ENCODE assay signal across 8 cellular contexts in the genomic region with DNA sequence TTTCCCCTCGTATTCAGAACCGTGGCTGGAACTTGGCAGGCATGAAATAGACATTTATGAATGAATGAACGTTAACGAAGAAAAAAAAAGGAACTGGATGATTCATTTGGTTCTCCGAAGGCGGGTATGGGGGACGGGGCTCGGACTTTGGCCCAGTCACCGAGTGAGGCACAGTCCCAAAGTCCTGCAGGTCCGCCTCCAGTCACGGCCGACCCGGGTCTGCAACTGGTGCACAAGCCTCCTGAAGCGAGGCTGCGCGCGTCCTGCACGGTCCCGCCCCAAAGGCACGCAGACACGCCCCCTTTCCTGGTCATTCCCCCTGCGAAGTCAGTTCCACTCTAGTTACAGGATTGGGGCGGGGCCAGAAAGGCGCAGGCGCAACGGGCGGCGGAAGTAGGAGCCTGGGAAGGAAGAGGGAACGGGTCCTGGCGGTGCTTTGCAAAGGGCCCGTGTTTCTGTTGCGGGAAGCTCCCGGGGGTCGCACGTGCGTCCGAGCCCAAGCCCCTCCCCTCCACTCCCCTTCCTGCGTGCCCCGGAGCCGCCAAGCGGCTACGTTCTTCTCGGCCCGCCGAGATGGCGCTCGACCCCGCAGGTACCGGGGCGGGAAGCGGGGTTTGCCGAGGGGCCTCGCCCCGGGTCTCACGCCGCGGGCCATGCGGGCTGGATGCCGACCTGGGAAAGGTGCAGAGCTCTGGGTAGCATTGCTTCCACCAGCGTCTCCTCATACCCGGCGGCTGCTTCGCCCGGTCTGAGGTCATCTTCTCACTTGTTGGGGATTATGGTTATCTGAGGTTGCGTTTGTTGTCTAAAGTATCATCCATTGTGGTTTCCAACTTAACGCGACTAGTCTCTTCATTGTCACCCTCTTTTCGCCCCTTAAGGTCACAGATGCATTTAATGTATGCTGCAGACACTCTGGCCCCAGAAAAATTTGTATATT. TPM values are rescaled to one million over a fixed set of nuclear protein-coding genes. Genes with fewer than 3 reads are reported as not detected.
DNase-seq lines count a peak whose midpoint lies in the region; ATAC-seq and TF ChIP-seq lines count a peak whose summit lies in the region.

A gene with protein sequence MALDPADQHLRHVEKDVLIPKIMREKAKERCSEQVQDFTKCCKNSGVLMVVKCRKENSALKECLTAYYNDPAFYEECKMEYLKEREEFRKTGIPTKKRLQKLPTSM (plus strand): TSS at position 399 of the 940 bp plus-strand sequence. CDS start 175 bp downstream, at position 574.

- ATAC-seq in HG03442 (IDR thresholded peaks at IDR 0.05; ENCODE audit: unreplicated experiment) = peak; percentile 96
- peak; percentile 97 for ATAC-seq in activated CD4-positive, alpha-beta T cell treated with anti-CD3 and anti-CD28 coated beads for 36 hours

- peaks cover 2% of the 10 kb centered on the region for H3K9me3 Mint-ChIP-seq in activated CD4-positive, alpha-beta T cell treated with anti-CD3 and anti-CD28 coated beads for 36 hours (ENCODE audit: low read depth)

- H3K36me3 Mint-ChIP-seq in activated CD4-positive, alpha-beta T cell treated with anti-CD3 and anti-CD28 coated beads for 36 hours (ENCODE audit: low read depth) = peaks cover 9% of the 10 kb centered on the region

- no peaks in the 10 kb centered on the region for H3K27me3 Mint-ChIP-seq in activated CD4-positive, alpha-beta T cell treated with anti-CD3 and anti-CD28 coated beads for 36 hours

- CTCF ChIA-PET in activated CD4-positive, alpha-beta T cell treated with anti-CD3 and anti-CD28 coated beads for 36 hours (lab: Charles Lee) = interaction anchor here (0.7 to 1.2 kb wide), 2 partner anchors 25 to 28 kb away, joined by 3 read pairs; no protein-coding TSS in a partner anchor

- peak within 1 kb of the TSS; percentile 91 for H3K27ac Mint-ChIP-seq in activated CD4-positive, alpha-beta T cell treated with anti-CD3 and anti-CD28 coated beads for 36 hours

- H3K4me3 ChIP-seq in choroid plexus epithelial cell (ENCODE audit: low read depth, low read length) = peak within 1 kb of the TSS; percentile 96

- peak within 1 kb of the TSS; percentile 83 for H3K4me3 Mint-ChIP-seq in activated CD4-positive, alpha-beta T cell treated with anti-CD3 and anti-CD28 coated beads for 36 hours

- intact Hi-C loops in activated CD4-positive, alpha-beta T cell treated with anti-CD3 and anti-CD28 coated beads for 36 hours (cut with DNase I, micrococcal nuclease) = loop anchor here (1.0 to 5.0 kb wide), 7 partner anchors 86 to 757 kb away; a partner anchor contains a TSS

- DNase-seq in Ammon's horn (ENCODE audit: low spot score) = peak; percentile 99
- DNase-seq in GM19238 (ENCODE audit: insufficient read length, low spot score) = peak; percentile 75
- peak; percentile 93 to 97 for DNase-seq in NCI-H524 (lab: John Stamatoyannopoulos, UW)
- DNase-seq in activated CD4-positive, alpha-beta T cell treated with anti-CD3 and anti-CD28 coated beads for 36 hours = peak; percentile 96
- DNase-seq in choroid plexus epithelial cell (ENCODE audit: low read depth) = peak; percentile 96
- peak; percentile 98 for DNase-seq in kidney glomerular epithelial cell (lab: John Stamatoyannopoulos, UW)
- peak; percentile 62 to 89 for DNase-seq in stimulated activated CD4-positive, alpha-beta T cell treated with anti-CD3 and anti-CD28 coated beads, Interleukin-1b, Interleukin-23, amount 100 ng/mL, for 1 hour (ENCODE audit: low read depth in 2 of 2)

- POLR2A ChIA-PET in activated CD4-positive, alpha-beta T cell treated with anti-CD3 and anti-CD28 coated beads for 36 hours (lab: Charles Lee) = no interaction called here

- TF ChIP-seq CTCF in choroid plexus epithelial cell (conservative IDR thresholded peaks at IDR 0.05; ENCODE audit: low read depth, low read length) = no peak

- H3K4me1 Mint-ChIP-seq in activated CD4-positive, alpha-beta T cell treated with anti-CD3 and anti-CD28 coated beads for 36 hours = peaks cover 45% of the 10 kb centered on the region

RNA-seq across cellular contexts. Expression of the gene that starts here (rescaled TPM):
- total RNA-seq in activated CD4-positive, alpha-beta T cell treated with anti-CD3 and anti-CD28 coated beads for 36 hours = 10 to 100 TPM; 21.6 to 28.3 TPM

Comparison
In these comparisons a context has a peak if more than half of its experiments do, and no peak if none do; other contexts are left out.
1. Peak in every context shown above with its lines: DNase-seq, ATAC-seq and H3K4me3 ChIP-seq.